ENCODE assay signal across 29 cellular contexts in genomic region chr10:107561136-107561650, GRCh38.
A peak's percentile ranks its signal among the peaks of the same experiment; 100 is the strongest.
DNase-seq lines count a peak whose midpoint lies in the region; ATAC-seq, FAIRE-seq and TF ChIP-seq lines count a peak whose summit lies in the region.
"Had no signal": no experiment of that assay in that cellular context is flagged by ENCODE, and none has a peak within 500 bp of the region (broad histone marks: within the 10 kb centered on the region; RNA-seq: fewer than 3 reads in every experiment).

No MANE protein-coding gene starts in this region.

- no peaks in the 10 kb centered on the region for H4K20me1 ChIP-seq in SK-N-SH (ENCODE audit: insufficient read depth)

- no peak overlapping the region for H3K4me3 ChIP-seq in SK-N-SH (ENCODE audit: low read depth in 2 of 2, low read length in 1 of 2)
- H3K4me3 ChIP-seq in astrocyte of the spinal cord (ENCODE audit: low read depth, low read length) = no peak overlapping the region
- H3K4me3 ChIP-seq in small intestine (ENCODE audit: low read depth in 1 of 2, low read length in 2 of 2) = no peak overlapping the region

- POLR2A ChIA-PET in SK-N-SH (lab: Yijun Ruan, JAX) = no interaction called here

- H3K36me3 ChIP-seq in SK-N-SH (replicated peaks in 1 of 2; ENCODE audit: control insufficient read depth in 1 of 2, insufficient read depth in 2 of 2, low read length in 1 of 2) (no peaks in the 10 kb centered on the region), small intestine (ENCODE audit: control insufficient read depth in 2 of 2, insufficient read depth in 2 of 2, low read length in 2 of 2) (no peaks in the 10 kb centered on the region)

- 0 out of 2 replicates have a peak overlapping the region, but pooled peaks have one; percentile 9 for H2AFZ ChIP-seq in SK-N-SH (ENCODE audit: low read depth)

- 0 out of 4 replicates have a peak, but pooled peaks cover 0 to 4% of the 10 kb centered on the region in 2 experiments for H3K4me1 ChIP-seq in SK-N-SH (ENCODE audit: control insufficient read depth in 1 of 2, insufficient read depth in 2 of 2, low read depth in 1 of 2, low read length in 1 of 2)
- H3K4me1 ChIP-seq in small intestine (ENCODE audit: control insufficient read depth in 2 of 2, insufficient read depth in 1 of 2, low read depth in 1 of 2, low read length in 1 of 2) = no peaks in the 10 kb centered on the region

- no peak for TF ChIP-seq EP300 in SK-N-SH (IDR thresholded peaks at IDR 0.05; ENCODE audit: borderline replicate concordance in 1 of 2, low read depth in 1 of 2, low read length in 1 of 2)

- H3K27me3 ChIP-seq in SK-N-SH (ENCODE audit: insufficient read depth) = no peaks in the 10 kb centered on the region
- no peaks in the 10 kb centered on the region for H3K27me3 ChIP-seq in small intestine (ENCODE audit: control insufficient read depth in 2 of 2, insufficient read depth in 2 of 2, low read length in 2 of 2)

- H3K27ac ChIP-seq in SK-N-SH (ENCODE audit: low read depth in 2 of 2, low read length in 1 of 2) (peak overlapping the region in 1 of 2 experiments; percentile 68; a peak in 2 of 4 replicates), small intestine (ENCODE audit: low read depth in 1 of 2, low read length in 1 of 2) (no peak overlapping the region)
- H3K27ac ChIP-seq: 22Rv1 had no signal

- ATAC-seq in SK-N-SH treated with all-trans-retinoic acid at 6 μM for 48 hours = no peak
- no peak for ATAC-seq in HG03439 (IDR thresholded peaks at IDR 0.05; ENCODE audit: unreplicated experiment)
- ATAC-seq: CD8-positive, alpha-beta T cell; Panc1 had no signal

- no peaks in the 10 kb centered on the region for H3K79me2 ChIP-seq in SK-N-SH (ENCODE audit: insufficient read depth)

- peaks cover 13% of the 10 kb centered on the region for H3F3A ChIP-seq in SK-N-SH (replicated peaks; ENCODE audit: insufficient read depth)

- H3K9me2 ChIP-seq in SK-N-SH = no peaks in the 10 kb centered on the region

- TF ChIP-seq CTCF in SK-N-SH (IDR thresholded peaks at IDR 0.05) (no peak), astrocyte of the spinal cord (IDR thresholded peaks at IDR 0.05; ENCODE audit: low read depth, low read length) (no peak)

- no peak for DNase-seq in SK-N-SH
- DNase-seq in astrocyte of the spinal cord (ENCODE audit: low read depth, low spot score) = peak; percentile 50
- peak; percentile 69 for DNase-seq in kidney tubule cell (ENCODE audit: low spot score)
- no peak for DNase-seq in stimulated activated CD4-positive, alpha-beta T cell treated with anti-CD3 and anti-CD28 coated beads, Interleukin-4, amount 100 ng/mL, for 1 hour
- no peak for DNase-seq in small intestine
- DNase-seq in NCI-H82 treated with DMSO at 0.1 percent for 48 hours (lab: John Stamatoyannopoulos, UW; ENCODE audit: unreplicated experiment) = no peak
- DNase-seq: ACHN; AML-193; C1 segment of cervical spinal cord; Calu3; CD8-positive, alpha-beta T cell; DMS153; GDM1; GOT3; HCEC 1CT; KG1; NCI-H1105; NCI-H146; NCI-H2029; NCI-H226; NCI-H510A treated with DMSO at 0.1 percent for 48 hours; NCI-H748 treated with DMSO at 0.1 percent for 48 hours; SIG-M5 had no signal

- TF ChIP-seq RAD21 in SK-N-SH (IDR thresholded peaks at IDR 0.05; ENCODE audit: low read length) = no peak

- H3K9me3 ChIP-seq in SK-N-SH (no peaks in the 10 kb centered on the region), small intestine (ENCODE audit: control insufficient read depth, low read depth) (no peaks in the 10 kb centered on the region)

- FAIRE-seq in small intestine (lab: Jason Lieb, UNC) = no peak
- FAIRE-seq: GM18507, HTR-8/SVneo had no signal

- no peak overlapping the region for H3K4me2 ChIP-seq in SK-N-SH

- no peak overlapping the region for H3K9ac ChIP-seq in SK-N-SH

- in situ Hi-C loops in astrocyte of the spinal cord (cut with HindIII; ENCODE audit: low sequenced_read_pairs) = no loop called here

- CTCF ChIA-PET in SK-N-SH (lab: Yijun Ruan, JAX) = no interaction called here

TF ChIP-seq in SK-N-SH, 30 proteins besides CTCF, POLR2A, EP300 and RAD21 (continues in another document):
- TF ChIP-seq, protein P1, sequence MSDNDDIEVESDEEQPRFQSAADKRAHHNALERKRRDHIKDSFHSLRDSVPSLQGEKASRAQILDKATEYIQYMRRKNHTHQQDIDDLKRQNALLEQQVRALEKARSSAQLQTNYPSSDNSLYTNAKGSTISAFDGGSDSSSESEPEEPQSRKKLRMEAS (IDR thresholded peaks at IDR 0.05; ENCODE audit: low read depth) = no peak
- TF ChIP-seq MEF2A (IDR thresholded peaks at IDR 0.05; ENCODE audit: borderline replicate concordance, low read depth) (no peak), TEAD4 (IDR thresholded peaks at IDR 0.05; ENCODE audit: borderline replicate concordance, insufficient read depth) (no peak), POLR2AphosphoS5 (IDR thresholded peaks at IDR 0.05; ENCODE audit: low read depth, low read length) (no peak), GABPA (IDR thresholded peaks at IDR 0.05; ENCODE audit: low read depth) (no peak), CHD2 (IDR thresholded peaks at IDR 0.05; ENCODE audit: low read length, partially characterized antibody) (no peak), GATA2 (CRISPR knock-in tag; IDR thresholded peaks at IDR 0.05) (no peak), NFIC (IDR thresholded peaks at IDR 0.05; ENCODE audit: borderline replicate concordance) (no peak), ELF1 (IDR thresholded peaks at IDR 0.05) (no peak), MXI1 (IDR thresholded peaks at IDR 0.05; ENCODE audit: low read depth, low read length) (no peak), FOSL2 (IDR thresholded peaks at IDR 0.05; ENCODE audit: borderline replicate concordance, low read depth) (no peak)
- TF ChIP-seq, protein P2, sequence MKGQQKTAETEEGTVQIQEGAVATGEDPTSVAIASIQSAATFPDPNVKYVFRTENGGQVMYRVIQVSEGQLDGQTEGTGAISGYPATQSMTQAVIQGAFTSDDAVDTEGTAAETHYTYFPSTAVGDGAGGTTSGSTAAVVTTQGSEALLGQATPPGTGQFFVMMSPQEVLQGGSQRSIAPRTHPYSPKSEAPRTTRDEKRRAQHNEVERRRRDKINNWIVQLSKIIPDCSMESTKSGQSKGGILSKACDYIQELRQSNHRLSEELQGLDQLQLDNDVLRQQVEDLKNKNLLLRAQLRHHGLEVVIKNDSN (IDR thresholded peaks at IDR 0.05; ENCODE audit: borderline replicate concordance, low read depth) = no peak

TF ChIP-seq in SK-N-SH treated with all-trans-retinoic acid at 6 μM for 48 hours, 23 proteins besides CTCF, POLR2A, EP300 and RAD21:
- TF ChIP-seq ZNF8 (CRISPR knock-in tag; IDR thresholded peaks at IDR 0.05) (no peak), ZFP3 (CRISPR knock-in tag; IDR thresholded peaks at IDR 0.05) (no peak), PPARA (CRISPR knock-in tag; IDR thresholded peaks at IDR 0.05; ENCODE audit: borderline replicate concordance) (no peak), CSRNP3 (CRISPR knock-in tag; IDR thresholded peaks at IDR 0.05) (no peak), CSDC2 (CRISPR knock-in tag; IDR thresholded peaks at IDR 0.05) (no peak), ZNF565 (CRISPR knock-in tag; conservative IDR thresholded peaks at IDR 0.05; ENCODE audit: low read depth) (no peak), BACH2 (CRISPR knock-in tag; IDR thresholded peaks at IDR 0.05; ENCODE audit: borderline replicate concordance) (no peak), ISL1 (CRISPR knock-in tag; IDR thresholded peaks at IDR 0.05) (no peak)
- TF ChIP-seq, protein P3, sequence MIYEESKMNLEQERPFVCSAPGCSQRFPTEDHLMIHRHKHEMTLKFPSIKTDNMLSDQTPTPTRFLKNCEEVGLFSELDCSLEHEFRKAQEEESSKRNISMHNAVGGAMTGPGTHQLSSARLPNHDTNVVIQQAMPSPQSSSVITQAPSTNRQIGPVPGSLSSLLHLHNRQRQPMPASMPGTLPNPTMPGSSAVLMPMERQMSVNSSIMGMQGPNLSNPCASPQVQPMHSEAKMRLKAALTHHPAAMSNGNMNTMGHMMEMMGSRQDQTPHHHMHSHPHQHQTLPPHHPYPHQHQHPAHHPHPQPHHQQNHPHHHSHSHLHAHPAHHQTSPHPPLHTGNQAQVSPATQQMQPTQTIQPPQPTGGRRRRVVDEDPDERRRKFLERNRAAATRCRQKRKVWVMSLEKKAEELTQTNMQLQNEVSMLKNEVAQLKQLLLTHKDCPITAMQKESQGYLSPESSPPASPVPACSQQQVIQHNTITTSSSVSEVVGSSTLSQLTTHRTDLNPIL (CRISPR knock-in tag; IDR thresholded peaks at IDR 0.05; ENCODE audit: low read depth) = no peak

Comparison
In these comparisons a context has a peak if more than half of its experiments do, and no peak if none do; other contexts are left out.
1. DNase-seq: peak in astrocyte of the spinal cord (single experiment) and kidney tubule cell (single experiment); none in SK-N-SH (single experiment), stimulated activated CD4-positive, alpha-beta T cell treated with anti-CD3 and anti-CD28 coated beads, Interleukin-4, amount 100 ng/mL, for 1 hour (single experiment), small intestine (single experiment) and NCI-H82 treated with DMSO at 0.1 percent for 48 hours (single experiment).